In the genomic region with DNA sequence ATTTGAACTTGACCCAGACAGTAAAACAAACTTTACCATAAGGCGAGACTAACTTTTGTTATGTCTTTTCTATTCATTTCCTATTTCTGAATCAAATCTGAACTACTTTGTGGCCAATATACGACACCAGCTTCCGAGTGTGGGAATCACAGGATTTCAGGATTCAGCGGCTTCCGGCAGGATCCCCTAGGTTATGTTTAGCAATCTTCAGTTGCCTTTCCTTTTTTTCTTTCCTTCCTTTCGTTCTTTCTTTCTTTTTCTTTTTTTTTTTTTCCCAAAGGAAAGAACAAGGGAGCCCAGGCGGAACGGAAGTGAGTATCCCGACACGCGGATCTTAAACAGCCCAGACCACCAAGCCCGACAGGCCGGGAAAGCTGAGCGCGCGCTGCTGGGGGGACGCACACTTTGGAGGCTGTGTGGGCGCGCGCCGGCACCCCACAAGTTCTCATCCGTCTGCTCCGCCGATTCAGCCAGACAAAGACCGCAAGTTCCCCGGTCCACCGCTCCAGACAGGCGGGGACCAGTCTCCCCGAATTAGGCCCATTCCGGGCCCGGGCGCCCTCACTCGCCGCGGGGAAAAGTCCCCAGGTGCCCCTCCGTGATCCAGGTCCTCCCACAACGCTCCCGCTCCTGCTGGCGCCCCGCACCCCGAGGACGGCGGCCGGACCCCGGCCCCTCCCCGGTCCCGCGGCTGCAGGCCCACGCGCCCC, we compare ENCODE assay signal across 1 cellular context.
TF ChIP-seq lines count a peak whose summit lies in the region.

No MANE protein-coding gene starts in this region.

TF ChIP-seq in HepG2, 621 proteins besides CTCF, POLR2A, EP300 and RAD21 (continued from another document and continues in another):
- TF ChIP-seq, protein P1, sequence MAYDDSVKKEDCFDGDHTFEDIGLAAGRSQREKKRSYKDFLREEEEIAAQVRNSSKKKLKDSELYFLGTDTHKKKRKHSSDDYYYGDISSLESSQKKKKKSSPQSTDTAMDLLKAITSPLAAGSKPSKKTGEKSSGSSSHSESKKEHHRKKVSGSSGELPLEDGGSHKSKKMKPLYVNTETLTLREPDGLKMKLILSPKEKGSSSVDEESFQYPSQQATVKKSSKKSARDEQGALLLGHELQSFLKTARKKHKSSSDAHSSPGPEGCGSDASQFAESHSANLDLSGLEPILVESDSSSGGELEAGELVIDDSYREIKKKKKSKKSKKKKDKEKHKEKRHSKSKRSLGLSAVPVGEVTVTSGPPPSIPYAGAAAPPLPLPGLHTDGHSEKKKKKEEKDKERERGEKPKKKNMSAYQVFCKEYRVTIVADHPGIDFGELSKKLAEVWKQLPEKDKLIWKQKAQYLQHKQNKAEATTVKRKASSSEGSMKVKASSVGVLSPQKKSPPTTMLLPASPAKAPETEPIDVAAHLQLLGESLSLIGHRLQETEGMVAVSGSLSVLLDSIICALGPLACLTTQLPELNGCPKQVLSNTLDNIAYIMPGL (CRISPR knock-in tag; IDR thresholded peaks at IDR 0.05; ENCODE audit: borderline replicate concordance in 1 of 2, low read depth in 1 of 2) = peak in 1 of 2 experiments; percentile 34; a peak in 1 of 4 replicates
- TF ChIP-seq RXRB (CRISPR knock-in tag; IDR thresholded peaks at IDR 0.05; ENCODE audit: borderline replicate concordance) = 0 out of 2 replicates have a peak, but pooled peaks have one; percentile 14
- no peak for TF ChIP-seq XBP1 (CRISPR knock-in tag; IDR thresholded peaks at IDR 0.05)
- TF ChIP-seq CAMTA2 (CRISPR knock-in tag; IDR thresholded peaks at IDR 0.05; ENCODE audit: borderline replicate concordance) = no peak
- TF ChIP-seq ZNF3 (CRISPR knock-in tag; IDR thresholded peaks at IDR 0.05) = no peak
- TF ChIP-seq DBP (CRISPR knock-in tag; IDR thresholded peaks at IDR 0.05; ENCODE audit: not compliant biosample characterization) = no peak
- TF ChIP-seq ZFAT (CRISPR knock-in tag; conservative IDR thresholded peaks at IDR 0.05) = no peak
- no peak for TF ChIP-seq ZNF782 (CRISPR knock-in tag; IDR thresholded peaks at IDR 0.05; ENCODE audit: borderline replicate concordance)
- peak; percentile 34; the same call in 1 of the 2 replicates for TF ChIP-seq ZNF800 (CRISPR knock-in tag; IDR thresholded peaks at IDR 0.05)
- TF ChIP-seq HNRNPH1 (optimal IDR thresholded peaks at IDR 0.05; ENCODE audit: low read depth, low read length) = no peak
- no peak for TF ChIP-seq ZNF720 (CRISPR knock-in tag; IDR thresholded peaks at IDR 0.05)
- TF ChIP-seq ZMYM2 (CRISPR knock-in tag; IDR thresholded peaks at IDR 0.05) = no peak
- TF ChIP-seq RAD51 (IDR thresholded peaks at IDR 0.05; ENCODE audit: borderline replicate concordance) = no peak
- peak; percentile 39; the same call in 1 of the 2 replicates for TF ChIP-seq ZNF362 (CRISPR knock-in tag; IDR thresholded peaks at IDR 0.05; ENCODE audit: borderline replicate concordance)
- TF ChIP-seq ETS1 (CRISPR knock-in tag; IDR thresholded peaks at IDR 0.05) = 0 out of 2 replicates have a peak, but pooled peaks have one; percentile 59
- TF ChIP-seq ZNF496 (CRISPR knock-in tag; IDR thresholded peaks at IDR 0.05; ENCODE audit: insufficient replicate concordance) = no peak
- no peak for TF ChIP-seq CHD4 (IDR thresholded peaks at IDR 0.05; ENCODE audit: borderline replicate concordance, low read length)
- TF ChIP-seq, protein P2, sequence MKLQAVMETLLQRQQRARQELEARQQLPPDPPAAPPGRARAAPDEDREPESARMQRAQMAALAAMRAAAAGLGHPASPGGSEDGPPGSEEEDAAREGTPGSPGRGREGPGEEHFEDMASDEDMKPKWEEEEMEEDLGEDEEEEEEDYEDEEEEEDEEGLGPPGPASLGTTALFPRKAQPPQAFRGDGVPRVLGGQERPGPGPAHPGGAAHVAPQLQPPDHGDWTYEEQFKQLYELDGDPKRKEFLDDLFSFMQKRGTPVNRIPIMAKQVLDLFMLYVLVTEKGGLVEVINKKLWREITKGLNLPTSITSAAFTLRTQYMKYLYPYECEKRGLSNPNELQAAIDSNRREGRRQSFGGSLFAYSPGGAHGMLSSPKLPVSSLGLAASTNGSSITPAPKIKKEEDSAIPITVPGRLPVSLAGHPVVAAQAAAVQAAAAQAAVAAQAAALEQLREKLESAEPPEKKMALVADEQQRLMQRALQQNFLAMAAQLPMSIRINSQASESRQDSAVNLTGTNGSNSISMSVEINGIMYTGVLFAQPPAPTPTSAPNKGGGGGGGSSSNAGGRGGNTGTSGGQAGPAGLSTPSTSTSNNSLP (IDR thresholded peaks at IDR 0.05; ENCODE audit: low read depth, low read length) = no peak
- 0 out of 2 replicates have a peak, but pooled peaks have one; percentile 70 for TF ChIP-seq NFATC3 (CRISPR knock-in tag; IDR thresholded peaks at IDR 0.05)
- TF ChIP-seq ETV5 (CRISPR knock-in tag; IDR thresholded peaks at IDR 0.05; ENCODE audit: borderline replicate concordance) = peak; percentile 33; the same call in 1 of the 2 replicates
- TF ChIP-seq ZBTB7B (CRISPR knock-in tag; IDR thresholded peaks at IDR 0.05) = peak; percentile 72
- TF ChIP-seq PTBP1 (IDR thresholded peaks at IDR 0.05; ENCODE audit: low read depth, low read length, poor library complexity, severe bottlenecking) = no peak
- TF ChIP-seq, protein P3, sequence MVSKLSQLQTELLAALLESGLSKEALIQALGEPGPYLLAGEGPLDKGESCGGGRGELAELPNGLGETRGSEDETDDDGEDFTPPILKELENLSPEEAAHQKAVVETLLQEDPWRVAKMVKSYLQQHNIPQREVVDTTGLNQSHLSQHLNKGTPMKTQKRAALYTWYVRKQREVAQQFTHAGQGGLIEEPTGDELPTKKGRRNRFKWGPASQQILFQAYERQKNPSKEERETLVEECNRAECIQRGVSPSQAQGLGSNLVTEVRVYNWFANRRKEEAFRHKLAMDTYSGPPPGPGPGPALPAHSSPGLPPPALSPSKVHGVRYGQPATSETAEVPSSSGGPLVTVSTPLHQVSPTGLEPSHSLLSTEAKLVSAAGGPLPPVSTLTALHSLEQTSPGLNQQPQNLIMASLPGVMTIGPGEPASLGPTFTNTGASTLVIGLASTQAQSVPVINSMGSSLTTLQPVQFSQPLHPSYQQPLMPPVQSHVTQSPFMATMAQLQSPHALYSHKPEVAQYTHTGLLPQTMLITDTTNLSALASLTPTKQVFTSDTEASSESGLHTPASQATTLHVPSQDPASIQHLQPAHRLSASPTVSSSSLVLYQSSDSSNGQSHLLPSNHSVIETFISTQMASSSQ (IDR thresholded peaks at IDR 0.05; ENCODE audit: low read depth) = no peak
- TF ChIP-seq, protein P3 (CRISPR knock-in tag; IDR thresholded peaks at IDR 0.05; ENCODE audit: borderline replicate concordance) = 0 out of 2 replicates have a peak, but pooled peaks have one; percentile 20
- TF ChIP-seq, protein P4, sequence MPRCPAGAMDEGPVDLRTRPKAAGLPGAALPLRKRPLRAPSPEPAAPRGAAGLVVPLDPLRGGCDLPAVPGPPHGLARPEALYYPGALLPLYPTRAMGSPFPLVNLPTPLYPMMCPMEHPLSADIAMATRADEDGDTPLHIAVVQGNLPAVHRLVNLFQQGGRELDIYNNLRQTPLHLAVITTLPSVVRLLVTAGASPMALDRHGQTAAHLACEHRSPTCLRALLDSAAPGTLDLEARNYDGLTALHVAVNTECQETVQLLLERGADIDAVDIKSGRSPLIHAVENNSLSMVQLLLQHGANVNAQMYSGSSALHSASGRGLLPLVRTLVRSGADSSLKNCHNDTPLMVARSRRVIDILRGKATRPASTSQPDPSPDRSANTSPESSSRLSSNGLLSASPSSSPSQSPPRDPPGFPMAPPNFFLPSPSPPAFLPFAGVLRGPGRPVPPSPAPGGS (CRISPR knock-in tag; IDR thresholded peaks at IDR 0.05) = no peak
- TF ChIP-seq, protein P5, sequence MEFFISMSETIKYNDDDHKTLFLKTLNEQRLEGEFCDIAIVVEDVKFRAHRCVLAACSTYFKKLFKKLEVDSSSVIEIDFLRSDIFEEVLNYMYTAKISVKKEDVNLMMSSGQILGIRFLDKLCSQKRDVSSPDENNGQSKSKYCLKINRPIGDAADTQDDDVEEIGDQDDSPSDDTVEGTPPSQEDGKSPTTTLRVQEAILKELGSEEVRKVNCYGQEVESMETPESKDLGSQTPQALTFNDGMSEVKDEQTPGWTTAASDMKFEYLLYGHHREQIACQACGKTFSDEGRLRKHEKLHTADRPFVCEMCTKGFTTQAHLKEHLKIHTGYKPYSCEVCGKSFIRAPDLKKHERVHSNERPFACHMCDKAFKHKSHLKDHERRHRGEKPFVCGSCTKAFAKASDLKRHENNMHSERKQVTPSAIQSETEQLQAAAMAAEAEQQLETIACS (CRISPR knock-in tag; IDR thresholded peaks at IDR 0.05) = peak; percentile 60; the same call in 1 of the 2 replicates
- no peak for TF ChIP-seq ZSCAN20 (CRISPR knock-in tag; IDR thresholded peaks at IDR 0.05; ENCODE audit: borderline replicate concordance)
- 0 out of 2 replicates have a peak, but pooled peaks have one; percentile 33 for TF ChIP-seq ZNF232 (CRISPR knock-in tag; IDR thresholded peaks at IDR 0.05; ENCODE audit: borderline replicate concordance)
- TF ChIP-seq ZNF883 (CRISPR knock-in tag; IDR thresholded peaks at IDR 0.05; ENCODE audit: not compliant biosample characterization) = no peak
- TF ChIP-seq ZNF776 (CRISPR knock-in tag; IDR thresholded peaks at IDR 0.05) = peak; percentile 8; the same call in 1 of the 2 replicates
- no peak for TF ChIP-seq SRSF9 (IDR thresholded peaks at IDR 0.05; ENCODE audit: borderline replicate concordance, insufficient read depth, low read depth, low read length, poor library complexity, severe bottlenecking)
- no peak for TF ChIP-seq ZFP37 (CRISPR knock-in tag; IDR thresholded peaks at IDR 0.05; ENCODE audit: borderline replicate concordance)
- no peak for TF ChIP-seq ZBTB38 (CRISPR knock-in tag; IDR thresholded peaks at IDR 0.05)
- TF ChIP-seq UBTF (CRISPR knock-in tag; IDR thresholded peaks at IDR 0.05) = no peak
- TF ChIP-seq ZSCAN25 (CRISPR knock-in tag; IDR thresholded peaks at IDR 0.05) = no peak
